27 cellular contexts compared by ENCODE assay signal in genomic region chr1:85683292-85684025, GRCh38.
"Had no signal": no experiment of that assay in that cellular context is flagged by ENCODE, and none has a peak within 500 bp of the region (broad histone marks: within the 10 kb centered on the region; RNA-seq: fewer than 3 reads in every experiment).

No MANE protein-coding gene starts in this region.

- DNase-seq: activated CD4-positive, alpha-beta T cell treated with anti-CD3 and anti-CD28 coated beads for 1 hour; activated CD4-positive, alpha-beta T cell treated with anti-CD3 and anti-CD28 coated beads, Interleukin-2, amount 10 ng/mL, durations not matched to agents 7 days and 5 days; activated CD8-positive, alpha-beta T cell treated with anti-CD3 and anti-CD28 coated beads for 36 hours; activated T-cell treated with anti-CD3 and anti-CD28 coated beads, Interleukin-2, amount 50 U/mL, for 4 hours; cerebellar nuclear complex; colonic mucosa; dorsolateral prefrontal cortex; effector memory CD8-positive, alpha-beta T cell; erythroblast; foreskin melanocyte; left lung; lower lobe of right lung; mesendoderm; mucosa of descending colon; stimulated activated CD4-positive, alpha-beta T cell treated with anti-CD3 and anti-CD28 coated beads, Interleukin-2, amount 100 ng/mL, for 48 hours; stimulated activated naive CD4-positive, alpha-beta T cell treated with Interleukin-2 at 50 U/mL for 16 hours; SW 1271; T1000 had no signal

- H3K27ac Mint-ChIP-seq: activated CD4-positive, alpha-beta T cell treated with anti-CD3 and anti-CD28 coated beads, Interleukin-2, amount 10 ng/mL, durations not matched to agents 7 days and 5 days; activated CD8-positive, alpha-beta T cell treated with anti-CD3 and anti-CD28 coated beads for 36 hours; activated naive CD4-positive, alpha-beta T cell treated with anti-CD3 and anti-CD28 coated beads, Interleukin-2, amount 50 U/mL, for 72 hours; activated T-helper 2 cell treated with anti-CD3 and anti-CD28 coated beads, Interferon-gamma antibody, Interleukin-2, Interleukin-4, amounts not matched to agents 10 μg/mL and 5 μg/mL and 100 μg/mL, durations not matched to agents 14 hours and 24 hours and 36 hours; brain; natural killer cell treated with Interleukin-12 subunit alpha and Interleukin-12 subunit beta and Interleukin-15 and Interleukin-18, amount 100 ng/mL, for 72 hours; T-helper 1 cell treated with Interleukin-12 subunit alpha and Interleukin-12 subunit beta and Interleukin-4 antibody, amounts not matched to agents 30 μg/mL and 1 μg/mL, for 36 hours had no signal

- H3K27me3 Mint-ChIP-seq: activated CD4-positive, alpha-beta T cell treated with anti-CD3 and anti-CD28 coated beads, Interleukin-2, amount 10 ng/mL, durations not matched to agents 7 days and 5 days; activated CD8-positive, alpha-beta T cell treated with anti-CD3 and anti-CD28 coated beads for 36 hours; brain; effector memory CD8-positive, alpha-beta T cell; natural killer cell treated with Interleukin-12 subunit alpha and Interleukin-12 subunit beta and Interleukin-15 and Interleukin-18, amount 100 ng/mL, for 72 hours had no signal

- H3K4me1 Mint-ChIP-seq: activated CD4-positive, alpha-beta T cell treated with anti-CD3 and anti-CD28 coated beads, Interleukin-2, amount 10 ng/mL, durations not matched to agents 7 days and 5 days had no signal

- ATAC-seq: activated CD8-positive, alpha-beta T cell treated with anti-CD3 and anti-CD28 coated beads for 36 hours; activated naive CD4-positive, alpha-beta T cell treated with anti-CD3 and anti-CD28 coated beads, Interleukin-2, amount 50 U/mL, for 72 hours; activated T-cell treated with anti-CD3 and anti-CD28 coated beads, Interleukin-2, amount 50 U/mL, for 4 hours; effector memory CD8-positive, alpha-beta T cell; left lung; lower lobe of right lung; mucosa of descending colon; natural killer cell treated with Interleukin-12 subunit alpha and Interleukin-12 subunit beta and Interleukin-15 and Interleukin-18, amount 100 ng/mL, for 72 hours had no signal

- H3K9me3 Mint-ChIP-seq: activated CD4-positive, alpha-beta T cell treated with anti-CD3 and anti-CD28 coated beads, Interleukin-2, amount 10 ng/mL, durations not matched to agents 7 days and 5 days; activated CD8-positive, alpha-beta T cell treated with anti-CD3 and anti-CD28 coated beads for 36 hours; activated naive CD4-positive, alpha-beta T cell treated with anti-CD3 and anti-CD28 coated beads, Interleukin-2, amount 50 U/mL, for 72 hours; activated T-cell treated with anti-CD3 and anti-CD28 coated beads, Interleukin-2, amount 50 U/mL, for 4 hours; activated T-helper 2 cell treated with anti-CD3 and anti-CD28 coated beads, Interferon-gamma antibody, Interleukin-2, Interleukin-4, amounts not matched to agents 10 μg/mL and 5 μg/mL and 100 μg/mL, durations not matched to agents 14 hours and 24 hours and 36 hours; brain; effector memory CD8-positive, alpha-beta T cell; natural killer cell treated with Interleukin-12 subunit alpha and Interleukin-12 subunit beta and Interleukin-15 and Interleukin-18, amount 100 ng/mL, for 72 hours; T-helper 1 cell treated with Interleukin-12 subunit alpha and Interleukin-12 subunit beta and Interleukin-4 antibody, amounts not matched to agents 30 μg/mL and 1 μg/mL, for 36 hours had no signal

- H3K36me3 Mint-ChIP-seq: natural killer cell treated with Interleukin-12 subunit alpha and Interleukin-12 subunit beta and Interleukin-15 and Interleukin-18, amount 100 ng/mL, for 72 hours had no signal

- H3K4me3 Mint-ChIP-seq: activated CD4-positive, alpha-beta T cell treated with anti-CD3 and anti-CD28 coated beads, Interleukin-2, amount 10 ng/mL, durations not matched to agents 7 days and 5 days; activated CD8-positive, alpha-beta T cell treated with anti-CD3 and anti-CD28 coated beads for 36 hours; activated T-cell treated with anti-CD3 and anti-CD28 coated beads, Interleukin-2, amount 50 U/mL, for 4 hours; brain; effector memory CD8-positive, alpha-beta T cell; natural killer cell treated with Interleukin-12 subunit alpha and Interleukin-12 subunit beta and Interleukin-15 and Interleukin-18, amount 100 ng/mL, for 72 hours; T-helper 1 cell treated with Interleukin-12 subunit alpha and Interleukin-12 subunit beta and Interleukin-4 antibody, amounts not matched to agents 30 μg/mL and 1 μg/mL, for 36 hours had no signal

- H3K4me1 ChIP-seq: ascending aorta, colonic mucosa, left lung, lower lobe of right lung had no signal

- H3K9me3 ChIP-seq: ascending aorta, colonic mucosa, left lung, lower lobe of right lung, mucosa of descending colon, right atrium auricular region, tibial nerve had no signal

- H3K4me3 ChIP-seq: ascending aorta, cardiac muscle cell, colonic mucosa, dorsolateral prefrontal cortex, left lung, lower lobe of right lung, mucosa of descending colon, right atrium auricular region, tibial nerve had no signal

- H3K36me3 ChIP-seq: colonic mucosa had no signal

- H3K27me3 ChIP-seq: ascending aorta, cardiac muscle cell, colonic mucosa, dorsolateral prefrontal cortex, left lung, right atrium auricular region, tibial nerve had no signal
